Comparison of ENCODE assay signal across 21 cellular contexts in genomic region chr2:65488527-65488926, GRCh38. TPM values are rescaled to one million over a fixed set of nuclear protein-coding genes. Genes with fewer than 3 reads are reported as not detected.
DNase-seq lines count a peak whose midpoint lies in the region; ATAC-seq, FAIRE-seq and TF ChIP-seq lines count a peak whose summit lies in the region.
"Had no signal": no experiment of that assay in that cellular context is flagged by ENCODE, and none has a peak within 500 bp of the region (broad histone marks: within the 10 kb centered on the region; RNA-seq: fewer than 3 reads in every experiment).

No MANE protein-coding gene starts in this region.

- H3K27ac ChIP-seq in HepG2 (ENCODE audit: extremely low read length, insufficient read depth, low read length) (no peak overlapping the region), right lobe of liver (no peak overlapping the region), H1 (ENCODE audit: low read depth, low read length) (no peak overlapping the region), aorta (ENCODE audit: low read depth in 1 of 2, low read length in 2 of 2) (no peak overlapping the region)
- H3K27ac ChIP-seq: 22Rv1; A549; BLaER1 treated with 17β-estradiol and CSF1 and Interleukin-3, amounts not matched to agents 10 nM and 100 nM; C4-2B had no signal

- H3K56ac ChIP-seq in H1 (replicated peaks; ENCODE audit: insufficient read length, low read depth, low read length): no peak overlapping the region

- H3K23me2 ChIP-seq in H1 (ENCODE audit: low read depth, low read length): no peaks in the 10 kb centered on the region

- no peak overlapping the region for H2BK20ac ChIP-seq in H1 (ENCODE audit: low read length)

- in situ Hi-C loops in HepG2 (cut with HindIII; ENCODE audit: extremely low pct_ligation_motif_present, low pct_unique_long_range_greater_than_20kb): no loop called here

- BruUV-seq in HepG2 (replicated peaks; lab: Mats Ljungman, UMichigan): no TSS peak

- TF ChIP-seq EP300 in HepG2 (IDR thresholded peaks at IDR 0.05; ENCODE audit: low read depth in 2 of 2, low read length in 2 of 2) (no peak), HepG2 (CRISPR knock-in tag; IDR thresholded peaks at IDR 0.05; ENCODE audit: borderline replicate concordance) (no peak), H1 (IDR thresholded peaks at IDR 0.05; ENCODE audit: borderline replicate concordance in 1 of 2, low read depth in 2 of 2, low read length in 2 of 2) (no peak)

- H3K4me2 ChIP-seq in HepG2 (ENCODE audit: low read depth, low read length) (no peak overlapping the region), H1 (ENCODE audit: insufficient read depth in 1 of 2, low read depth in 2 of 2, low read length in 2 of 2) (no peak overlapping the region)
- H3K4me2 ChIP-seq: A549; BLaER1 treated with 17β-estradiol and CSF1 and Interleukin-3, amounts not matched to agents 10 nM and 100 nM had no signal

- FAIRE-seq in HepG2 (lab: Jason Lieb, UNC) (no peak), H1 (lab: Jason Lieb, UNC) (no peak)
- FAIRE-seq: A549, D721Med, G401.6, GM12891, GM19239 had no signal

- no peak overlapping the region for H4K8ac ChIP-seq in H1 (ENCODE audit: extremely low read depth, insufficient read depth, low read length)

- no peak overlapping the region for H4K91ac ChIP-seq in H1 (replicated peaks; ENCODE audit: insufficient read length, low read length)

- H2BK5ac ChIP-seq in H1 (ENCODE audit: low read depth, low read length): no peak overlapping the region

- no peaks in the 10 kb centered on the region for H3K79me2 ChIP-seq in HepG2 (ENCODE audit: insufficient read depth, low read length)
- no peaks in the 10 kb centered on the region for H3K79me2 ChIP-seq in H1 (ENCODE audit: control insufficient read depth in 1 of 2, insufficient read depth in 2 of 2, low read length in 2 of 2)

- H4K5ac ChIP-seq in H1 (ENCODE audit: insufficient read length, low read depth, low read length): no peak overlapping the region

- H2BK15ac ChIP-seq in H1 (ENCODE audit: low read length): no peak overlapping the region

- no peak overlapping the region for H3K4ac ChIP-seq in H1 (replicated peaks; ENCODE audit: insufficient read length, low read depth, low read length)

- H3K4me3 ChIP-seq in HepG2 (replicated peaks in 1 of 3; ENCODE audit: insufficient read depth in 1 of 3, low read depth in 2 of 3, low read length in 3 of 3): no peak overlapping the region
- no peak overlapping the region for H3K4me3 ChIP-seq in right lobe of liver
- H3K4me3 ChIP-seq in adipocyte (ENCODE audit: low read length): peak overlapping the region; percentile 31
- H3K4me3 ChIP-seq in H1 (ENCODE audit: extremely low read depth in 1 of 4, insufficient read depth in 2 of 4, low read depth in 3 of 4, low read length in 4 of 4): no peak overlapping the region
- H3K4me3 ChIP-seq in aorta (ENCODE audit: low read length in 2 of 2): no peak overlapping the region
- H3K4me3 ChIP-seq: A549; BLaER1 treated with 17β-estradiol and CSF1 and Interleukin-3, amounts not matched to agents 10 nM and 100 nM had no signal

- intact Hi-C loops in HepG2 (cut with micrococcal nuclease; ENCODE audit: unreplicated experiment): no loop called here
- intact Hi-C loops in right lobe of liver (cut with DNase I): no loop called here
- intact Hi-C loops in aorta (cut with DNase I): no loop called here

- no peak overlapping the region for H3K14ac ChIP-seq in H1 (ENCODE audit: insufficient read length)

- H3K18ac ChIP-seq in H1 (ENCODE audit: extremely low read depth, low read length): no peak overlapping the region

- H2AK5ac ChIP-seq in H1 (ENCODE audit: low read depth, low read length): no peak overlapping the region

- POLR2A ChIA-PET in HepG2 (lab: Yijun Ruan, JAX) (no interaction called here), H1 (lab: Charles Lee; ENCODE audit: partially characterized antibody) (no interaction called here)

- H3K4me1 ChIP-seq in HepG2 (ENCODE audit: insufficient read depth, low read length) (peaks cover 26% of the 10 kb centered on the region), right lobe of liver (no peaks in the 10 kb centered on the region), adipocyte (ENCODE audit: control insufficient read depth, insufficient read depth, low read length) (no peaks in the 10 kb centered on the region), H1 (replicated peaks in 1 of 4; ENCODE audit: control insufficient read depth in 3 of 4, insufficient read depth in 4 of 4, low read length in 3 of 4) (peaks cover 0 to 7% (median 0%) of the 10 kb centered on the region in 4 experiments; a peak in 1 of 7 replicates), aorta (ENCODE audit: control insufficient read depth in 1 of 2, insufficient read depth in 2 of 2, low read length in 2 of 2) (no peaks in the 10 kb centered on the region)
- H3K4me1 ChIP-seq: A549; BLaER1 treated with 17β-estradiol and CSF1 and Interleukin-3, amounts not matched to agents 10 nM and 100 nM; Caco-2 had no signal

- no peaks in the 10 kb centered on the region for H3K79me1 ChIP-seq in H1 (ENCODE audit: low read depth, low read length)

- CTCF ChIA-PET in HepG2 (lab: Yijun Ruan, JAX; ENCODE audit: low intra/inter-chr PET ratio, low total read pairs) (no interaction called here), H1 (lab: Charles Lee; ENCODE audit: partially characterized antibody) (interaction anchor here (0.6 to 1.5 kb wide), 2 partner anchors 10 to 218 kb away, joined by 3 read pairs; no protein-coding TSS in a partner anchor)

- H3K23ac ChIP-seq in H1 (ENCODE audit: insufficient read length): no peak overlapping the region

- H2AFZ ChIP-seq in HepG2 (ENCODE audit: low read length) (no peak overlapping the region), H1 (ENCODE audit: low read length) (no peak overlapping the region)

- no peaks in the 10 kb centered on the region for H3K9me3 ChIP-seq in HepG2 (ENCODE audit: low read length)
- no peaks in the 10 kb centered on the region for H3K9me3 ChIP-seq in right lobe of liver
- H3K9me3 ChIP-seq in adipocyte (ENCODE audit: control insufficient read depth, low read length): peaks cover 39% of the 10 kb centered on the region
- no peaks in the 10 kb centered on the region for H3K9me3 ChIP-seq in H1 (ENCODE audit: insufficient read depth in 2 of 2, low read depth in 1 of 2, low read length in 1 of 2)
- H3K9me3 ChIP-seq in aorta (ENCODE audit: control insufficient read depth, low read length): no peaks in the 10 kb centered on the region

- no peak overlapping the region for H2BK120ac ChIP-seq in H1 (replicated peaks; ENCODE audit: low read depth, low read length)

- TF ChIP-seq CTCF in HepG2 (CRISPR knock-in tag; IDR thresholded peaks at IDR 0.05) (no peak), right lobe of liver (IDR thresholded peaks at IDR 0.05) (no peak), H1 (IDR thresholded peaks at IDR 0.05; ENCODE audit: control extremely low read depth in 1 of 3, insufficient read depth in 1 of 3, low read depth in 1 of 3, low read length in 3 of 3) (no peak)

- H2BK12ac ChIP-seq in H1 (ENCODE audit: low read depth, low read length): no peak overlapping the region

- TF ChIP-seq RAD21 in HepG2 (CRISPR knock-in tag; IDR thresholded peaks at IDR 0.05) (no peak), H1 (IDR thresholded peaks at IDR 0.05 in 1 of 2, conservative IDR thresholded peaks at IDR 0.05 in 1 of 2; ENCODE audit: low read depth in 2 of 2, low read length in 2 of 2) (no peak)

- H4K20me1 ChIP-seq in HepG2 (ENCODE audit: insufficient read depth, low read length) (no peaks in the 10 kb centered on the region), H1 (replicated peaks in 1 of 2; ENCODE audit: control insufficient read depth in 1 of 2, insufficient read depth in 2 of 2, low read length in 2 of 2) (no peaks in the 10 kb centered on the region)
- H4K20me1 ChIP-seq: BLaER1 treated with 17β-estradiol and CSF1 and Interleukin-3, amounts not matched to agents 10 nM and 100 nM had no signal

- TF ChIP-seq POLR2A in HepG2 (IDR thresholded peaks at IDR 0.05; ENCODE audit: insufficient read depth in 1 of 2, low read depth in 2 of 2, low read length in 2 of 2): no peak
- no peak for TF ChIP-seq POLR2A in right lobe of liver (IDR thresholded peaks at IDR 0.05)
- no peak for TF ChIP-seq POLR2A in H1 (IDR thresholded peaks at IDR 0.05; ENCODE audit: control extremely low read depth in 1 of 2, low read depth in 2 of 2, low read length in 2 of 2)

- DNase-seq in HepG2 (ENCODE audit: low spot score) (no peak), right lobe of liver (no peak), adipocyte (ENCODE audit: low read depth) (no peak), H1 (ENCODE audit: low read depth in 1 of 2, low spot score in 2 of 2) (no peak), aorta (no peak)
- DNase-seq: AML-193; Calu3; CD4-positive, alpha-beta T cell; CD8-positive, alpha-beta T cell; DMS79 treated with DMSO at 0.1 percent for 48 hours; GF-D8 had no signal

- H3K36me3 ChIP-seq in HepG2 (replicated peaks in 1 of 2; ENCODE audit: control insufficient read depth in 1 of 2, insufficient read depth in 2 of 2, low read length in 2 of 2): no peaks in the 10 kb centered on the region
- no peaks in the 10 kb centered on the region for H3K36me3 ChIP-seq in right lobe of liver
- H3K36me3 ChIP-seq in adipocyte (ENCODE audit: control insufficient read depth, insufficient read depth, low read length, severe bottlenecking): no peaks in the 10 kb centered on the region
- no peaks in the 10 kb centered on the region for H3K36me3 ChIP-seq in H1 (ENCODE audit: control insufficient read depth in 2 of 4, insufficient read depth in 4 of 4, low read length in 3 of 4)
- H3K36me3 ChIP-seq in aorta (ENCODE audit: control insufficient read depth in 1 of 2, insufficient read depth in 2 of 2, low read length in 1 of 2): no peaks in the 10 kb centered on the region

- 45% methylated on average over 3 of the region's 3 CpGs for WGBS in HepG2 (ENCODE audit: low lambda C conversion rate)
- WGBS in right lobe of liver (ENCODE audit: insufficient coverage, low coverage, low lambda C conversion rate, missing lambda C conversion rate): 86% methylated on average over 3 of the region's 3 CpGs
- WGBS in H1 (ENCODE audit: extremely low coverage in 1 of 2, insufficient coverage in 1 of 2, insufficient read length in 1 of 2, insufficient replicate concordance in 2 of 2, low coverage in 1 of 2, low lambda C conversion rate in 2 of 2, missing lambda C conversion rate in 1 of 2), 2 experiments: 83% methylated on average over 3 of the region's 3 CpGs; no CpG with 5 or more reads in 1 of the 2 experiments
- 78 to 94% methylated on average over 3 of the region's 3 CpGs for WGBS in aorta, 2 donors

- H3K9ac ChIP-seq in HepG2 (ENCODE audit: insufficient read depth, low read depth, low read length) (no peak overlapping the region), adipocyte (ENCODE audit: low read length) (no peak overlapping the region), H1 (replicated peaks in 1 of 4; ENCODE audit: extremely low read depth in 1 of 4, low read depth in 3 of 4, low read length in 3 of 4) (no peak overlapping the region)
- H3K9ac ChIP-seq: BLaER1 treated with 17β-estradiol and CSF1 and Interleukin-3, amounts not matched to agents 10 nM and 100 nM had no signal

- ATAC-seq in HepG2: no peak
- no peak for ATAC-seq in right lobe of liver
- no peak for ATAC-seq in aorta (ENCODE audit: low FRiP score)
- no peak for ATAC-seq in GM19328 (IDR thresholded peaks at IDR 0.05; ENCODE audit: unreplicated experiment)
- ATAC-seq: A549; CD8-positive, alpha-beta T cell had no signal

- H3K27me3 ChIP-seq in HepG2 (ENCODE audit: control insufficient read depth in 1 of 2, insufficient read depth in 2 of 2, low read length in 2 of 2) (no peaks in the 10 kb centered on the region), right lobe of liver (no peaks in the 10 kb centered on the region), adipocyte (replicated peaks; ENCODE audit: control insufficient read depth, insufficient read depth, low read length) (no peaks in the 10 kb centered on the region), H1 (replicated peaks in 1 of 4; ENCODE audit: control insufficient read depth in 3 of 4, extremely low read depth in 1 of 4, insufficient read depth in 3 of 4, low read length in 3 of 4) (no peaks in the 10 kb centered on the region), aorta (ENCODE audit: control insufficient read depth in 1 of 2, insufficient read depth in 2 of 2, low read length in 1 of 2) (no peaks in the 10 kb centered on the region)
- H3K27me3 ChIP-seq: BLaER1 treated with 17β-estradiol and CSF1 and Interleukin-3, amounts not matched to agents 10 nM and 100 nM had no signal

RNA-seq across cellular contexts. Expression of gene SPRED2, which starts 56.1 kb away (rescaled TPM):
- 13.0 and 17.7 TPM in 2 replicates for total RNA-seq in HepG2 (2016; rRNA removed; fragmentation: Illumina TruSeq; extraction: Trizol)
- total RNA-seq in HepG2 (2016; cell fraction: cytosol; rRNA removed; fragmentation: Illumina TruSeq; extraction: Trizol; ENCODE audit: low read depth): 8.2 and 14.6 TPM in 2 replicates
- 13.6 and 15.0 TPM in 2 replicates for total RNA-seq in HepG2 (2016; cell fraction: insoluble cytoplasmic fraction; rRNA removed; fragmentation: Illumina TruSeq; extraction: Trizol)
- total RNA-seq in HepG2 (2016; cell fraction: membrane; rRNA removed; fragmentation: Illumina TruSeq; extraction: Trizol): 14.7 and 17.3 TPM in 2 replicates
- total RNA-seq in HepG2 (2016; cell fraction: nucleus; rRNA removed; fragmentation: Illumina TruSeq; extraction: Trizol): 17.1 and 21.0 TPM in 2 replicates
- polyA plus RNA-seq in HepG2 (2011; rRNA removed): 34.4 and 37.0 TPM in 2 replicates
- polyA plus RNA-seq in HepG2 (2011; cell fraction: cytosol; rRNA removed): 35.1 and 36.7 TPM in 2 replicates
- 42.3 and 51.3 TPM in 2 replicates for polyA plus RNA-seq in HepG2 (2011; cell fraction: nucleus; rRNA removed)
- polyA plus RNA-seq in HepG2 (2012): 50.2 and 57.7 TPM in 2 replicates
- 7.2 and 7.7 TPM in 2 replicates for polyA plus RNA-seq in HepG2 (2016; cell fraction: cytosol; fragmentation: Illumina TruSeq; extraction: Trizol; ENCODE audit: low read depth)
- polyA plus RNA-seq in HepG2 (2016; cell fraction: insoluble cytoplasmic fraction; fragmentation: Illumina TruSeq; extraction: Trizol; ENCODE audit: low read depth): 35.3 and 42.4 TPM in 2 replicates
- polyA plus RNA-seq in HepG2 (2016; cell fraction: membrane; fragmentation: Illumina TruSeq; extraction: Trizol; ENCODE audit: low read depth): 18.9 and 19.9 TPM in 2 replicates
- 39.6 and 40.2 TPM in 2 replicates for polyA plus RNA-seq in HepG2 (2016; cell fraction: nucleus; fragmentation: Illumina TruSeq; extraction: Trizol; ENCODE audit: insufficient read depth, low read depth)
- polyA minus RNA-seq in HepG2 (2011; rRNA and poly(A)+ RNA removed; ENCODE audit: low replicate concordance): 4.9 and 74.4 TPM in 2 replicates
- polyA minus RNA-seq in HepG2 (2011; cell fraction: cytosol; rRNA and poly(A)+ RNA removed): 42.6 and 50.6 TPM in 2 replicates
- polyA minus RNA-seq in HepG2 (2011; cell fraction: nucleus; rRNA and poly(A)+ RNA removed): 36.3 and 43.9 TPM in 2 replicates
- 10 to 100 TPM; 11.0 to 22.5 (median 15.2) TPM for total RNA-seq in right lobe of liver
- total RNA-seq in H1 (2021; fragmentation: NEBNext Ultra II Directional; extraction: Animal tissue kit (Norgen Biotek cat#: 25700)): 22.5 and 25.4 TPM in 2 replicates
- 15.3 and 21.0 TPM in 2 replicates for polyA plus RNA-seq in H1 (2011; rRNA removed)
- polyA plus RNA-seq in H1 (2011; cell fraction: cytosol; rRNA removed): 9.4 TPM
- polyA plus RNA-seq in H1 (2011; cell fraction: nucleus; rRNA removed): 14.3 TPM
- 13.7 to 15.0 TPM (median 14.4 TPM) in 4 replicates for polyA plus RNA-seq in H1 (2012, experiment 1 of 2)
- 7.6 TPM for polyA plus RNA-seq in H1 (2012, experiment 2 of 2)
- polyA plus RNA-seq in H1 (2013, experiment 1 of 2): 11.7 TPM
- polyA plus RNA-seq in H1 (2013, experiment 2 of 2): 11.4 TPM
- polyA minus RNA-seq in H1 (2011; rRNA and poly(A)+ RNA removed): 9.2 and 13.0 TPM in 2 replicates
- polyA minus RNA-seq in H1 (2011; cell fraction: cytosol; rRNA and poly(A)+ RNA removed): 15.4 TPM
- 7.6 TPM for polyA minus RNA-seq in H1 (2011; cell fraction: nucleus; rRNA and poly(A)+ RNA removed)
- 10 to 100 TPM; 36.5 to 38.3 TPM for total RNA-seq in aorta
- polyA plus RNA-seq in aorta: 10 to 100 TPM in 1 of 2 donors, 1 to 10 TPM in 1; 9.9 to 19.7 TPM

Comparison
In these comparisons a context has a peak if more than half of its experiments do, and no peak if none do; other contexts are left out.
1. Of the 41 proteins assayed by ChIP-seq in both HepG2 and H1: peak only in HepG2: none; only in H1: ZNF274; in both: none; in neither: 40.